In the genomic region with DNA sequence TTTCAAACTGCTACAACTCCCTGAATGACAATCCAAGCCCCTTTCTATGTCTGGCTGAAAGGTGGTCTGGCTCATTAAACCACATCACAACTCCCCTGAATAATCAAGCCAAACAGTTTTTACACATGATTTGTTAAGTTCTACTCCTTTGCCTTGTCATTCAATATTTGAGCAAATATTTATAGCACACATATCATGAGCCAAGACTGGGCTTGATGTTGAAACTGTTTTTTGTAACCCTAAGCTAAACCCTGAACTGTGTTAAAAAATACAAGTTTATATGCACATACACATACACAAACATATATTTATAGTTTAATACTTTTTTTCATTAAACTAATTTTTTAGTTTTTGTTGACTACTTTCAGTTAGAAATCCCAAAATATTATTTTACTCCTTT, we compare ENCODE assay signal across 16 cellular contexts.
"Had no signal": no experiment of that assay in that cellular context is flagged by ENCODE, and none has a peak within 500 bp of the region (broad histone marks: within the 10 kb centered on the region; RNA-seq: fewer than 3 reads in every experiment).

No MANE protein-coding gene starts in this region.

- H3K27ac ChIP-seq: ascending aorta, tibial artery had no signal

- ATAC-seq: esophagus mucosa; left cardiac atrium; stimulated activated naive CD8-positive, alpha-beta T cell treated with anti-CD3 and anti-CD28 coated beads, Interleukin-15, Interleukin-2, amounts not matched to agents 100 U/mL and 50 U/mL, for 24 hours had no signal

- H3K4me3 ChIP-seq: ascending aorta, tibial artery had no signal

- DNase-seq: activated CD4-positive, alpha-beta T cell treated with anti-CD3 and anti-CD28 coated beads for 1 hour; activated CD8-positive, alpha-beta memory T cell treated with anti-CD3 and anti-CD28 coated beads for 24 hours; activated CD8-positive, alpha-beta memory T cell treated with anti-CD3 and anti-CD28 coated beads, Interleukin-2, amount 50 U/mL, for 48 hours; activated effector memory CD4-positive, alpha-beta T cell treated with Interleukin-2 at 50 U/mL for 16 hours; activated naive CD4-positive, alpha-beta T cell treated with anti-CD3 and anti-CD28 coated beads, Interleukin-2, amount 10 ng/mL, durations not matched to agents 7 days and 5 days; activated T-cell treated with anti-CD3 and anti-CD28 coated beads, Interleukin-2, amount 50 U/mL, for 48 hours; cortex of kidney; effector CD4-positive, alpha-beta T cell; left cardiac atrium; midbrain; stimulated activated CD4-positive, alpha-beta T cell treated with anti-CD3 and anti-CD28 coated beads, Interleukin-2, amount 100 ng/mL, for 24 hours; stimulated activated naive CD8-positive, alpha-beta T cell treated with anti-CD3 and anti-CD28 coated beads, Interleukin-15, Interleukin-2, amounts not matched to agents 100 U/mL and 50 U/mL, for 24 hours; substantia nigra; tibial artery had no signal

- H3K36me3 ChIP-seq: ascending aorta, tibial artery had no signal

- H3K27me3 ChIP-seq: ascending aorta, tibial artery had no signal

- H3K9me3 ChIP-seq: ascending aorta, tibial artery had no signal
